Comparison of ENCODE assay signal across 1 cellular context in the genomic region with DNA sequence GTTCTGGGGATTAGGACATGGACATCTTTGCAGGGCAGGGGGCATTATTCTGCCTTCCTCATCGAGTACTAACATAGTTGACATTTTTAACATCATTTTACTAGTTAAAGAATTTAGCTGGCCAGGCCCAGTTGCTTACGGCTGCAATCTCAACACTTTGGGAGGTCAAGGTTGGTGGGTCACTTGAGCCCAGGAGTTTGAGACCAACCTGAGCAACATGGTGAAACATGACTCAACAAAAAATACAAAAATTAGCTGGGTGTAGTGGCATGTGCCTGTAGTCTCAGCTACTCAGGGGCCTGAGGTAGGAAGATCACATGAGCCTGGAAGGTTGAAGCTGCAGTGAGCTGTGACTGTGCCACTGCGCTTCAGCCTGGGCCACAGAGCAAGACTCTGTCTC.
TF ChIP-seq lines count a peak whose summit lies in the region.

No MANE protein-coding gene starts in this region.

TF ChIP-seq in IMR-90, 13 proteins besides CTCF, POLR2A, EP300 and RAD21:
- TF ChIP-seq FOS (IDR thresholded peaks at IDR 0.05; ENCODE audit: low read depth, low read length), result no peak
- TF ChIP-seq NFE2L2 (IDR thresholded peaks at IDR 0.05; ENCODE audit: low read depth, low read length), result peak; percentile 52; the same call in 1 of the 2 replicates
